In genomic region chr1:58487002-58487401, GRCh38 we compare ENCODE assay signal across 22 cellular contexts.
"Had no signal": no experiment of that assay in that cellular context is flagged by ENCODE, and none has a peak within 500 bp of the region (broad histone marks: within the 10 kb centered on the region; RNA-seq: fewer than 3 reads in every experiment).

No MANE protein-coding gene starts in this region.

- H3K4me1 ChIP-seq: ascending aorta, esophagus muscularis mucosa, gastroesophageal sphincter, left ventricle myocardium inferior, prostate gland, suprapubic skin had no signal

- H3K9me3 ChIP-seq: ascending aorta, prostate gland, suprapubic skin had no signal

- H3K27ac ChIP-seq: ascending aorta, coronary artery, esophagus muscularis mucosa, gastroesophageal sphincter, heart left ventricle, left ventricle myocardium inferior, prostate gland, suprapubic skin had no signal

- H3K27ac Mint-ChIP-seq: activated B cell treated with CpG ODN at 0.5 μM for 24 hours; activated CD4-positive, alpha-beta memory T cell treated with anti-CD3 and anti-CD28 coated beads for 36 hours; activated T-helper 2 cell treated with anti-CD3 and anti-CD28 coated beads, Interferon-gamma antibody, Interleukin-2, Interleukin-4, amounts not matched to agents 10 μg/mL and 5 μg/mL and 100 μg/mL, durations not matched to agents 14 hours and 24 hours and 36 hours; stimulated activated naive CD8-positive, alpha-beta T cell treated with anti-CD3 and anti-CD28 coated beads, Interleukin-15, Interleukin-2, amounts not matched to agents 100 ng/mL and 50 ng/mL, for 24 hours; type B pancreatic cell had no signal

- H3K4me3 ChIP-seq: ascending aorta, coronary artery, esophagus muscularis mucosa, gastroesophageal sphincter, heart left ventricle, left ventricle myocardium inferior, prostate gland, suprapubic skin had no signal

- ATAC-seq: gastroesophageal sphincter, heart left ventricle, right cardiac atrium, T-cell had no signal

- H3K9me3 Mint-ChIP-seq: activated B cell treated with CpG ODN at 0.5 μM for 24 hours; activated CD4-positive, alpha-beta memory T cell treated with anti-CD3 and anti-CD28 coated beads for 36 hours; activated T-helper 2 cell treated with anti-CD3 and anti-CD28 coated beads, Interferon-gamma antibody, Interleukin-2, Interleukin-4, amounts not matched to agents 10 μg/mL and 5 μg/mL and 100 μg/mL, durations not matched to agents 14 hours and 24 hours and 36 hours; T-cell had no signal

- H3K27me3 Mint-ChIP-seq: activated B cell treated with CpG ODN at 0.5 μM for 24 hours; activated CD4-positive, alpha-beta memory T cell treated with anti-CD3 and anti-CD28 coated beads for 36 hours; stimulated activated naive CD8-positive, alpha-beta T cell treated with anti-CD3 and anti-CD28 coated beads, Interleukin-15, Interleukin-2, amounts not matched to agents 100 ng/mL and 50 ng/mL, for 24 hours; T-cell; type B pancreatic cell had no signal

- H3K27me3 ChIP-seq: ascending aorta, esophagus muscularis mucosa, gastroesophageal sphincter, heart left ventricle, suprapubic skin had no signal

- H3K4me3 Mint-ChIP-seq: activated B cell treated with CpG ODN at 0.5 μM for 24 hours; activated CD4-positive, alpha-beta memory T cell treated with anti-CD3 and anti-CD28 coated beads for 36 hours; stimulated activated naive CD8-positive, alpha-beta T cell treated with anti-CD3 and anti-CD28 coated beads, Interleukin-15, Interleukin-2, amounts not matched to agents 100 ng/mL and 50 ng/mL, for 24 hours; T-cell; type B pancreatic cell had no signal

- DNase-seq: activated B cell treated with CpG ODN at 0.5 μM for 24 hours; activated CD4-positive, alpha-beta memory T cell treated with anti-CD3 and anti-CD28 coated beads for 36 hours; activated CD4-positive, alpha-beta T cell treated with anti-CD3 and anti-CD28 coated beads for 4 hours; activated naive CD4-positive, alpha-beta T cell treated with Interleukin-2 at 50 U/mL for 16 hours; activated T-cell treated with anti-CD3 and anti-CD28 coated beads, Interleukin-2, amount 50 U/mL, for 1 hour; heart left ventricle; kidney glomerular epithelial cell; left ventricle myocardium inferior; mammary epithelial cell; midbrain; right cardiac atrium; stimulated activated CD4-positive, alpha-beta T cell treated with anti-CD3 and anti-CD28 coated beads, Interleukin-2, amount 100 ng/mL, for 24 hours; T-cell had no signal
